In genomic region chr1:78078358-78078757, GRCh38 we compare ENCODE assay signal across 24 cellular contexts. TPM values are rescaled to one million over a fixed set of nuclear protein-coding genes. Genes with fewer than 3 reads are reported as not detected.
"Had no signal": no experiment of that assay in that cellular context is flagged by ENCODE, and none has a peak within 500 bp of the region (broad histone marks: within the 10 kb centered on the region; RNA-seq: fewer than 3 reads in every experiment).

No MANE protein-coding gene starts in this region.

- H3K9me3 ChIP-seq: tibial nerve had no signal

- H3K4me1 Mint-ChIP-seq: brain; central memory CD8-positive, alpha-beta T cell had no signal

- H3K4me3 Mint-ChIP-seq: activated CD4-positive, alpha-beta memory T cell treated with anti-CD3 and anti-CD28 coated beads, Interleukin-2, amount 10 ng/mL, durations not matched to agents 7 days and 5 days; activated CD8-positive, alpha-beta memory T cell treated with anti-CD3 and anti-CD28 coated beads, Interleukin-2, amount 10 ng/mL, durations not matched to agents 7 days and 5 days; activated naive CD8-positive, alpha-beta T cell treated with anti-CD3 and anti-CD28 coated beads, Interleukin-2, amount 10 ng/mL, durations not matched to agents 7 days and 5 days; brain; central memory CD8-positive, alpha-beta T cell; natural killer cell had no signal

- DNase-seq: activated CD4-positive, alpha-beta memory T cell treated with anti-CD3 and anti-CD28 coated beads, Interleukin-2, amount 10 ng/mL, durations not matched to agents 7 days and 5 days; activated CD4-positive, alpha-beta T cell treated with anti-CD3 and anti-CD28 coated beads for 48 hours; activated CD4-positive, CD25-positive, alpha-beta regulatory T cell; activated CD8-positive, alpha-beta memory T cell treated with anti-CD3 and anti-CD28 coated beads, Interleukin-2, amount 10 ng/mL, durations not matched to agents 7 days and 5 days; activated naive CD4-positive, alpha-beta T cell treated with Interleukin-2 at 50 U/mL for 16 hours; activated naive CD8-positive, alpha-beta T cell treated with anti-CD3 and anti-CD28 coated beads, Interleukin-2, amount 10 ng/mL, durations not matched to agents 7 days and 5 days; effector CD8-positive, alpha-beta T cell; foreskin fibroblast; hypothalamus; islet precursor cell; natural killer cell; posterior cingulate gyrus; retina; stimulated activated CD4-positive, alpha-beta T cell treated with anti-CD3 and anti-CD28 coated beads, Interleukin-12 subunit alpha, Interleukin-12 subunit beta, amount 100 ng/mL, for 4 hours; stimulated activated CD4-positive, alpha-beta T cell treated with anti-CD3 and anti-CD28 coated beads, Interleukin-1b, Interleukin-23, amount 100 ng/mL, for 48 hours; stimulated activated naive CD8-positive, alpha-beta T cell treated with anti-CD3 and anti-CD28 coated beads, Interleukin-15, Interleukin-2, amounts not matched to agents 100 U/mL and 50 U/mL, for 24 hours; substantia nigra; T-helper 1 cell; T-helper 9 cell had no signal

- H3K36me3 Mint-ChIP-seq: brain, natural killer cell had no signal

- H3K36me3 ChIP-seq: tibial nerve had no signal

- H3K9me3 Mint-ChIP-seq: activated CD4-positive, alpha-beta memory T cell treated with anti-CD3 and anti-CD28 coated beads, Interleukin-2, amount 10 ng/mL, durations not matched to agents 7 days and 5 days; activated T-helper 17 cell treated with anti-CD3 and anti-CD28 coated beads, Interleukin-2, amount 50 U/mL, for 72 hours; brain; central memory CD8-positive, alpha-beta T cell; natural killer cell had no signal

- H3K27me3 ChIP-seq: tibial nerve had no signal

- H3K27ac Mint-ChIP-seq: activated CD4-positive, alpha-beta memory T cell treated with anti-CD3 and anti-CD28 coated beads, Interleukin-2, amount 10 ng/mL, durations not matched to agents 7 days and 5 days; activated CD8-positive, alpha-beta memory T cell treated with anti-CD3 and anti-CD28 coated beads, Interleukin-2, amount 10 ng/mL, durations not matched to agents 7 days and 5 days; activated naive CD8-positive, alpha-beta T cell treated with anti-CD3 and anti-CD28 coated beads, Interleukin-2, amount 10 ng/mL, durations not matched to agents 7 days and 5 days; activated T-helper 17 cell treated with anti-CD3 and anti-CD28 coated beads, Interleukin-2, amount 50 U/mL, for 72 hours; brain; natural killer cell had no signal

- H3K27me3 Mint-ChIP-seq: activated CD4-positive, alpha-beta memory T cell treated with anti-CD3 and anti-CD28 coated beads, Interleukin-2, amount 10 ng/mL, durations not matched to agents 7 days and 5 days; activated CD8-positive, alpha-beta memory T cell treated with anti-CD3 and anti-CD28 coated beads, Interleukin-2, amount 10 ng/mL, durations not matched to agents 7 days and 5 days; activated naive CD8-positive, alpha-beta T cell treated with anti-CD3 and anti-CD28 coated beads, Interleukin-2, amount 10 ng/mL, durations not matched to agents 7 days and 5 days; activated T-helper 17 cell treated with anti-CD3 and anti-CD28 coated beads, Interleukin-2, amount 50 U/mL, for 72 hours; brain; central memory CD8-positive, alpha-beta T cell had no signal

- H3K4me3 ChIP-seq: coronary artery, tibial nerve had no signal

RNA-seq across cellular contexts. Expression of gene GIPC2, which starts 32.6 kb away (rescaled TPM):
- total RNA-seq: natural killer cell had no signal
